Comparison of ENCODE assay signal across 7 cellular contexts in the genomic region with DNA sequence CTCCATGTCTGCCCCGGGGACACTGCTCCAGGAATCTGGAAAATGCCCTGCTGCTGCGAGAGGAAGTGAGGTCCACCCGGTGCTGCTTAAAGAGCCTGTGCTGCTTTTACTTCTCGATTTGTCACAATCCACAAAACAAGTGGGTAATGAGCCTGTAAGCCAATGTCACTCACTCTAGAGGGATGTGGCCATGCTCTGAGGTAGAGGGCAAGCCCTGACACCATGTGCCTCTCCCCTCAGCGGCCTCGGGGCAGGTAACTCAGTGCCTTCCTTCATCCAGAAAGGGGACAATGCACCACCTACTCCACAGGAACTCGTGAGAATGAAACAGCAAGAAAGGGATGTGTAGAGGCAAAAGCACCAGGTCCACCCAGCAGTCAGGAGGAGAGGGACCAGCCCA.
"Had no signal": no experiment of that assay in that cellular context is flagged by ENCODE, and none has a peak within 500 bp of the region (broad histone marks: within the 10 kb centered on the region; RNA-seq: fewer than 3 reads in every experiment).

No MANE protein-coding gene starts in this region.

- FAIRE-seq: H1, H54, HepG2 had no signal

- H3K4me1 Mint-ChIP-seq: GM23338, H9, IgD-negative memory B cell had no signal

- H3K4me3 Mint-ChIP-seq: GM23338, H9, IgD-negative memory B cell had no signal

- H3K27ac Mint-ChIP-seq: GM23338, H9 had no signal

- ATAC-seq: GM23338, HepG2 had no signal

- H3K36me3 Mint-ChIP-seq: IgD-negative memory B cell had no signal

- H3K27me3 Mint-ChIP-seq: IgD-negative memory B cell had no signal

- DNase-seq: H9, HCEC 1CT had no signal
